8 cellular contexts compared by ENCODE assay signal in the genomic region with DNA sequence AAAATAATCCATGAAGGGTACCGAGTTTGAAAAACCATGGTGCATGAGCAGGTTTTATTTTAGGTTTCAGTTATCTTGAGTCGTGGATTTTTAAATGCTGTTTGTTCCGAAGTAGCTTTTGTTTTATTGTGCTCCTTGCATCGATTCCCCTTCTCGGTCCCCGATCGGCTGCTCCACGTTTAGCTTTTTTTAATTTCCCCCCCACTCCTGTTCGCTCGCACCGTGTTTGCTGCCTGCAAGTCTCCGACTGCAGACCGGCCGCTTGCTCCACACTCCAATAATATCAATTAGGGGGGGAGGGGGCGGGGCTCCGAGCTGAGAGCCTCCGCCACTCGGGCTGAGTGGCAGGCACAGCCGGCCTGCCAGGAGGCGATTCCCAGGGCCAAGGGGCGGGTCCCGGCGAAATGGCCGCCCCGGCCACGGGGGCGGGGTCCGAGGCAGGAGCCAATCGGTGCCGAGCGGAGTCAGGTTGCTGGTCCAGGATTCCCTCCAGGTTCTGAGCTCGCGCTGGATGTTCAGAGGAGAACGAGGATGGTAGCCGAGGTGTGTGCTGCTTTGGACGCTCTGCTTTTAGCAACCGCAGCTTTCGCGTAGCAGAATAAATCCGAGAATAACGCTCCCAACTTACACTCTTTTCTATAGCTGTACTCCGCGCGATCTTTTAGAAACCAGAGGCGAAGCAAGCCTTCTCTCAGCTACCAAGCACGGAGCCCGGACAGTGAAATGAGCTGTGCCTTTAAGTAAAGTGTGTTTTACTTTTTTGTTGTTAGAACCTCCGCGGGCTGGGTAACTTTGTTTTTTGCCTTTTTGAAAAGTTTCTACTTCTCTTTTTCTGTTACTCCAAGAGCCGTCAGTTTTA. TPM values are rescaled to one million over a fixed set of nuclear protein-coding genes. Genes with fewer than 3 reads are reported as not detected.
DNase-seq lines count a peak whose midpoint lies in the region; ATAC-seq, FAIRE-seq and TF ChIP-seq lines count a peak whose summit lies in the region.

A gene (minus strand): TSS at position 256 of the 859 bp plus-strand sequence. CDS start 218 bp downstream, at position 38.

- DNase-seq in EH (ENCODE audit: low read depth) (peak; percentile 81), IMR-90 (peak; percentile 76), RCC 7860 (ENCODE audit: low spot score) (peak; percentile 14), breast epithelium (ENCODE audit: low spot score in 2 of 2) (peak; percentile 87 to 93), iPS DF 19.7 (ENCODE audit: low read depth, low spot score) (peak; percentile 92), prostate gland (ENCODE audit: low spot score) (peak; percentile 96)
- no peak for DNase-seq in stimulated activated naive CD4-positive, alpha-beta T cell treated with Interleukin-2 at 50 U/mL for 16 hours (lab: John Stamatoyannopoulos, UW)

- H3K9me1 ChIP-seq in IMR-90 (ENCODE audit: insufficient read depth, low read length), result no peaks in the 10 kb centered on the region

- H3K23ac ChIP-seq in IMR-90 (ENCODE audit: low read depth, low read length), result no peak within 1 kb of the TSS

- H2AK9ac ChIP-seq in IMR-90 (replicated peaks; ENCODE audit: low read depth, low read length, poor library complexity), result no peak within 1 kb of the TSS

- CTCF ChIA-PET in IMR-90 (lab: Yijun Ruan, JAX), result no interaction called here

- no peak within 1 kb of the TSS for H2BK120ac ChIP-seq in IMR-90 (ENCODE audit: low read depth, low read length)

- dilution Hi-C loops in IMR-90 (cut with HindIII; ENCODE audit: low sequenced_read_pairs, unreplicated experiment), result no loop called here

- H2AK5ac ChIP-seq in IMR-90 (ENCODE audit: low read depth, low read length), result no peak within 1 kb of the TSS

- no peak for TF ChIP-seq CTCF in IMR-90 (conservative IDR thresholded peaks at IDR 0.05; ENCODE audit: low read depth, low read length)
- TF ChIP-seq CTCF in breast epithelium (IDR thresholded peaks at IDR 0.05), result no peak
- no peak for TF ChIP-seq CTCF in prostate gland (IDR thresholded peaks at IDR 0.05)

- no peaks in the 10 kb centered on the region for H3K36me3 ChIP-seq in IMR-90 (ENCODE audit: control insufficient read depth, insufficient read depth, low read length)
- no peaks in the 10 kb centered on the region for H3K36me3 ChIP-seq in breast epithelium
- H3K36me3 ChIP-seq in prostate gland, result no peaks in the 10 kb centered on the region

- H3K27ac ChIP-seq in IMR-90 (ENCODE audit: insufficient read depth, low read length) (no peak within 1 kb of the TSS), breast epithelium (no peak within 1 kb of the TSS), prostate gland (peak within 1 kb of the TSS; percentile 70 to 72)

- H4K20me1 ChIP-seq in IMR-90 (ENCODE audit: insufficient read depth, low read length), result no peaks in the 10 kb centered on the region

- H3K9me3 ChIP-seq in IMR-90 (ENCODE audit: control insufficient read depth, insufficient read depth, low read length) (no peaks in the 10 kb centered on the region), breast epithelium (no peaks in the 10 kb centered on the region), prostate gland (no peaks in the 10 kb centered on the region)

- H3K27me3 ChIP-seq in IMR-90 (ENCODE audit: control insufficient read depth, insufficient read depth, low read length) (peaks cover 29% of the 10 kb centered on the region), breast epithelium (peaks cover 3 to 70% of the 10 kb centered on the region in 2 donors), prostate gland (replicated peaks; ENCODE audit: insufficient read depth) (no peaks in the 10 kb centered on the region)

- no peak within 1 kb of the TSS for H3K14ac ChIP-seq in IMR-90 (replicated peaks; ENCODE audit: low read depth, low read length)

- in situ Hi-C loops in IMR-90 (cut with MboI; ENCODE audit: low sequenced_read_pairs), result no loop called here

- no peak within 1 kb of the TSS for H4K91ac ChIP-seq in IMR-90 (ENCODE audit: insufficient read depth, low read depth, low read length)

- H2AFZ ChIP-seq in IMR-90 (replicated peaks; ENCODE audit: low read length, poor library complexity), result peak within 1 kb of the TSS; percentile 72

- peak within 1 kb of the TSS; percentile 85 for H3K4me2 ChIP-seq in IMR-90 (ENCODE audit: low read depth, low read length)

- H4K5ac ChIP-seq in IMR-90 (ENCODE audit: low read depth, low read length), result no peak within 1 kb of the TSS

- ATAC-seq in GM21737 (IDR thresholded peaks at IDR 0.05; ENCODE audit: unreplicated experiment) (peak; percentile 82), IMR-90 (ENCODE audit: low read depth) (peak; percentile 98)

- no peak within 1 kb of the TSS for H3K18ac ChIP-seq in IMR-90 (ENCODE audit: low read depth, low read length)

- H2BK5ac ChIP-seq in IMR-90 (ENCODE audit: low read depth, low read length, poor library complexity, severe bottlenecking), result no peak within 1 kb of the TSS

- no peak within 1 kb of the TSS for H4K8ac ChIP-seq in IMR-90 (ENCODE audit: low read depth in 2 of 2, low read length in 2 of 2)

- peak within 1 kb of the TSS; percentile 32 for H3K4me3 ChIP-seq in IMR-90 (ENCODE audit: insufficient read depth, low read depth, low read length)
- H3K4me3 ChIP-seq in breast epithelium, result peak within 1 kb of the TSS; percentile 43 to 70 (median 54)
- H3K4me3 ChIP-seq in prostate gland, result peak within 1 kb of the TSS; percentile 50 to 52

- no peak within 1 kb of the TSS for H2BK15ac ChIP-seq in IMR-90 (ENCODE audit: low read depth, low read length)

- H3K4me1 ChIP-seq in IMR-90 (ENCODE audit: control insufficient read depth, insufficient read depth, low read length) (no peaks in the 10 kb centered on the region; the same call in 1 of the 2 replicates), breast epithelium (peaks cover 0 to 8% of the 10 kb centered on the region in 2 donors), prostate gland (replicated peaks) (no peaks in the 10 kb centered on the region)

- POLR2A ChIA-PET in IMR-90 (lab: Charles Lee; ENCODE audit: unreplicated experiment), result no interaction called here

- H3K4ac ChIP-seq in IMR-90 (ENCODE audit: low read depth, low read length), result no peak within 1 kb of the TSS

- H3K79me1 ChIP-seq in IMR-90 (ENCODE audit: low read depth in 1 of 2, low read length in 2 of 2), result no peaks in the 10 kb centered on the region

- no peak within 1 kb of the TSS for H2BK20ac ChIP-seq in IMR-90 (ENCODE audit: low read depth, low read length)

- no peak for TF ChIP-seq RAD21 in IMR-90 (IDR thresholded peaks at IDR 0.05; ENCODE audit: low read length)

- no TSS peak for BruUV-seq in IMR-90 (replicated peaks; lab: Mats Ljungman, UMichigan)

- intact Hi-C loops in IMR-90 (cut with micrococcal nuclease), result loop anchor here (10.0 kb wide), 2 partner anchors 605 to 1985 kb away; no protein-coding TSS in a partner anchor
- intact Hi-C loops in breast epithelium (cut with DNase I; ENCODE audit: low total_unique reads), result no loop called here
- intact Hi-C loops in prostate gland (cut with DNase I), result loop anchor here (5.0 to 10.0 kb wide), 4 partner anchors 225 to 1297 kb away; no protein-coding TSS in a partner anchor

- H3K56ac ChIP-seq in IMR-90 (ENCODE audit: extremely low read depth, insufficient read depth, low read length), result no peak within 1 kb of the TSS

- FAIRE-seq in RCC 7860 (lab: Jason Lieb, UNC), result no peak

- no CpG with 5 or more reads among the region's 50 CpGs for WGBS in IMR-90 (ENCODE audit: extremely low coverage in 2 of 2, insufficient read length in 1 of 2), 2 experiments
- WGBS in prostate gland, result under 1% methylated on average over 50 of the region's 50 CpGs

- TF ChIP-seq POLR2A in IMR-90 (IDR thresholded peaks at IDR 0.05; ENCODE audit: low read depth, low read length) (no peak), breast epithelium (IDR thresholded peaks at IDR 0.05) (no peak), prostate gland (IDR thresholded peaks at IDR 0.05) (peak; percentile 20)

- H3K9ac ChIP-seq in IMR-90 (ENCODE audit: low read depth, low read length), result no peak within 1 kb of the TSS

TF ChIP-seq in IMR-90, 13 proteins besides CTCF, POLR2A, EP300 and RAD21:
- TF ChIP-seq RFX5 (IDR thresholded peaks at IDR 0.05; ENCODE audit: low read depth, low read length), result no peak
- peak; percentile 30; the same call in 1 of the 2 replicates for TF ChIP-seq MAZ (IDR thresholded peaks at IDR 0.05; ENCODE audit: borderline replicate concordance, low read depth, low read length)
- TF ChIP-seq, protein P1, sequence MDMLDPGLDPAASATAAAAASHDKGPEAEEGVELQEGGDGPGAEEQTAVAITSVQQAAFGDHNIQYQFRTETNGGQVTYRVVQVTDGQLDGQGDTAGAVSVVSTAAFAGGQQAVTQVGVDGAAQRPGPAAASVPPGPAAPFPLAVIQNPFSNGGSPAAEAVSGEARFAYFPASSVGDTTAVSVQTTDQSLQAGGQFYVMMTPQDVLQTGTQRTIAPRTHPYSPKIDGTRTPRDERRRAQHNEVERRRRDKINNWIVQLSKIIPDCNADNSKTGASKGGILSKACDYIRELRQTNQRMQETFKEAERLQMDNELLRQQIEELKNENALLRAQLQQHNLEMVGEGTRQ (IDR thresholded peaks at IDR 0.05; ENCODE audit: low read depth, low read length), result peak; percentile 47; the same call in 1 of the 2 replicates
- no peak for TF ChIP-seq RCOR1 (IDR thresholded peaks at IDR 0.05; ENCODE audit: insufficient replicate concordance, low read length)
TF ChIP-seq in IMR-90: peak in this region for 2.

RNA-seq across cellular contexts. Expression of the gene that starts here (rescaled TPM):
- total RNA-seq in IMR-90 (2012; rRNA removed) (not detected in 2 replicates), breast epithelium (1 to 10 TPM in 1 of 3 donors, under 1 TPM in 2; 0.66 to 1.8 (median 0.80) TPM), prostate gland (1 to 10 TPM; 5.9 to 8.7 TPM)
- polyA plus RNA-seq in IMR-90 (2012; rRNA removed), result not detected in 2 replicates
- polyA plus RNA-seq in IMR-90 (2012; cell fraction: cytosol; rRNA removed), result not detected in 2 replicates
- not detected in 2 replicates for polyA plus RNA-seq in IMR-90 (2012; cell fraction: nucleus; rRNA removed; ENCODE audit: low replicate concordance)

Comparison
In these comparisons a context has a peak if more than half of its experiments do, and no peak if none do; other contexts are left out.
1. Peak in DNase-seq, ATAC-seq, H3K4me3 ChIP-seq and H3K4me2 ChIP-seq in IMR-90; RNA of the gene not detected or under 1 TPM.
2. H3K27ac ChIP-seq: peak in prostate gland (2 of 2); none in IMR-90 (single experiment) and breast epithelium (0 of 2).
3. Peak in every context shown above with its lines, with median percentiles within 50 percentile points of each other: H3K4me3 ChIP-seq.